12 cellular contexts compared by ENCODE assay signal in genomic region chr4:39030726-39031125, GRCh38. TPM values are rescaled to one million over a fixed set of nuclear protein-coding genes. Genes with fewer than 3 reads are reported as not detected.
DNase-seq lines count a peak whose midpoint lies in the region; ATAC-seq lines count a peak whose summit lies in the region.
"Had no signal": no experiment of that assay in that cellular context is flagged by ENCODE, and none has a peak within 500 bp of the region (broad histone marks: within the 10 kb centered on the region; RNA-seq: fewer than 3 reads in every experiment).

No MANE protein-coding gene starts in this region.

- ATAC-seq in HG02885 (IDR thresholded peaks at IDR 0.05; ENCODE audit: poor library complexity, unreplicated experiment) (peak; percentile 9), memory B cell (ENCODE audit: low read depth) (no peak), GM21423 (IDR thresholded peaks at IDR 0.05; ENCODE audit: unreplicated experiment) (no peak)

- intact Hi-C loops in activated T-helper 2 cell treated with anti-CD3 and anti-CD28 coated beads, Interferon-gamma antibody, Interleukin-2, Interleukin-4, amounts not matched to agents 10 μg/mL and 5 μg/mL and 100 μg/mL, durations not matched to agents 14 hours and 24 hours and 36 hours (cut with micrococcal nuclease): loop anchor here (5.0 to 10.0 kb wide), 4 partner anchors 93 to 896 kb away; no protein-coding TSS in a partner anchor

- no peaks in the 10 kb centered on the region for H3K9me3 Mint-ChIP-seq in activated T-helper 2 cell treated with anti-CD3 and anti-CD28 coated beads, Interferon-gamma antibody, Interleukin-2, Interleukin-4, amounts not matched to agents 10 μg/mL and 5 μg/mL and 100 μg/mL, durations not matched to agents 14 hours and 24 hours and 36 hours
- H3K9me3 Mint-ChIP-seq in memory B cell: no peaks in the 10 kb centered on the region

- H3K27ac Mint-ChIP-seq in activated T-helper 2 cell treated with anti-CD3 and anti-CD28 coated beads, Interferon-gamma antibody, Interleukin-2, Interleukin-4, amounts not matched to agents 10 μg/mL and 5 μg/mL and 100 μg/mL, durations not matched to agents 14 hours and 24 hours and 36 hours: peak overlapping the region; percentile 75
- H3K27ac Mint-ChIP-seq in memory B cell: peak overlapping the region; percentile 78
- H3K27ac Mint-ChIP-seq: progenitor cell of endocrine pancreas had no signal

- in situ Hi-C loops in ACHN (cut with HindIII; ENCODE audit: low pct_ligation_motif_present, low pct_unique_long_range_greater_than_20kb, low sequenced_read_pairs): no loop called here

- H3K36me3 Mint-ChIP-seq in activated T-helper 2 cell treated with anti-CD3 and anti-CD28 coated beads, Interferon-gamma antibody, Interleukin-2, Interleukin-4, amounts not matched to agents 10 μg/mL and 5 μg/mL and 100 μg/mL, durations not matched to agents 14 hours and 24 hours and 36 hours (ENCODE audit: low read depth): peaks cover 5% of the 10 kb centered on the region
- peaks cover 2% of the 10 kb centered on the region for H3K36me3 Mint-ChIP-seq in memory B cell

- peaks cover 44% of the 10 kb centered on the region for H3K4me1 Mint-ChIP-seq in activated T-helper 2 cell treated with anti-CD3 and anti-CD28 coated beads, Interferon-gamma antibody, Interleukin-2, Interleukin-4, amounts not matched to agents 10 μg/mL and 5 μg/mL and 100 μg/mL, durations not matched to agents 14 hours and 24 hours and 36 hours (ENCODE audit: low read depth)
- H3K4me1 Mint-ChIP-seq in memory B cell: peaks cover 7% of the 10 kb centered on the region

- no peaks in the 10 kb centered on the region for H3K27me3 Mint-ChIP-seq in activated T-helper 2 cell treated with anti-CD3 and anti-CD28 coated beads, Interferon-gamma antibody, Interleukin-2, Interleukin-4, amounts not matched to agents 10 μg/mL and 5 μg/mL and 100 μg/mL, durations not matched to agents 14 hours and 24 hours and 36 hours (ENCODE audit: low read depth)
- H3K27me3 Mint-ChIP-seq in memory B cell: no peaks in the 10 kb centered on the region
- H3K27me3 Mint-ChIP-seq: progenitor cell of endocrine pancreas had no signal

- peak overlapping the region; percentile 86 for H3K4me3 Mint-ChIP-seq in activated T-helper 2 cell treated with anti-CD3 and anti-CD28 coated beads, Interferon-gamma antibody, Interleukin-2, Interleukin-4, amounts not matched to agents 10 μg/mL and 5 μg/mL and 100 μg/mL, durations not matched to agents 14 hours and 24 hours and 36 hours (ENCODE audit: low read depth)
- H3K4me3 Mint-ChIP-seq in memory B cell: peak overlapping the region; percentile 90

- peak; percentile 23 for DNase-seq in EH (ENCODE audit: low read depth)
- DNase-seq in activated T-helper 2 cell treated with anti-CD3 and anti-CD28 coated beads, Interferon-gamma antibody, Interleukin-2, Interleukin-4, amounts not matched to agents 10 μg/mL and 5 μg/mL and 100 μg/mL, durations not matched to agents 14 hours and 24 hours and 36 hours (ENCODE audit: low spot score): no peak
- no peak for DNase-seq in memory B cell (ENCODE audit: low spot score in 2 of 2)
- no peak for DNase-seq in NCI-H2196 treated with DMSO at 0.1 percent for 48 hours (lab: John Stamatoyannopoulos, UW; ENCODE audit: unreplicated experiment)
- DNase-seq in NCI-H2081 treated with DMSO at 0.1 percent for 48 hours (lab: John Stamatoyannopoulos, UW): no peak
- no peak for DNase-seq in ACHN
- DNase-seq: activated effector memory CD4-positive, alpha-beta T cell treated with anti-CD3 and anti-CD28 coated beads, Interleukin-2, amount 50 U/mL, for 16 hours; EL; NCI-H226 had no signal

RNA-seq across cellular contexts. Expression of gene TMEM156, which starts 1.5 kb away (rescaled TPM):
- 17.6 and 17.8 TPM in 2 replicates for total RNA-seq in activated T-helper 2 cell treated with anti-CD3 and anti-CD28 coated beads, Interferon-gamma antibody, Interleukin-2, Interleukin-4, amounts not matched to agents 10 μg/mL and 5 μg/mL and 100 μg/mL, durations not matched to agents 14 hours and 24 hours and 36 hours
- total RNA-seq: progenitor cell of endocrine pancreas had no signal

RNA-seq across cellular contexts. Expression of gene KLHL5, which starts 31.3 kb away (rescaled TPM):
- 30.1 and 32.2 TPM in 2 replicates for total RNA-seq in activated T-helper 2 cell treated with anti-CD3 and anti-CD28 coated beads, Interferon-gamma antibody, Interleukin-2, Interleukin-4, amounts not matched to agents 10 μg/mL and 5 μg/mL and 100 μg/mL, durations not matched to agents 14 hours and 24 hours and 36 hours
